10 cellular contexts compared by ENCODE assay signal in genomic region chr3:186985713-186986364, GRCh38. TPM values are rescaled to one million over a fixed set of nuclear protein-coding genes. Genes with fewer than 3 reads are reported as not detected.
DNase-seq lines count a peak whose midpoint lies in the region; ATAC-seq, FAIRE-seq and TF ChIP-seq lines count a peak whose summit lies in the region.
"Had no signal": no experiment of that assay in that cellular context is flagged by ENCODE, and none has a peak within 500 bp of the region (broad histone marks: within the 10 kb centered on the region; RNA-seq: fewer than 3 reads in every experiment).

No MANE protein-coding gene starts in this region.

- POLR2A ChIA-PET in K562 (lab: Yijun Ruan, JAX) = interaction anchor here (0.6 kb wide), 1 partner anchor 49 kb away, joined by 3 read pairs; no protein-coding TSS in a partner anchor

- no peak for TF ChIP-seq EP300 in K562 (IDR thresholded peaks at IDR 0.05; ENCODE audit: low read length)

- no peaks in the 10 kb centered on the region for H3K9me3 ChIP-seq in K562 (replicated peaks; ENCODE audit: control insufficient read depth, insufficient read depth, low read depth, low read length)
- H3K9me3 ChIP-seq: A549 had no signal

- TF ChIP-seq CTCF in K562 (IDR thresholded peaks at IDR 0.05 in 2 of 3, conservative IDR thresholded peaks at IDR 0.05 in 1 of 3; ENCODE audit: insufficient read depth in 2 of 3, low read depth in 1 of 3, low read length in 3 of 3) = no peak

- BruUV-seq in K562 (replicated peaks; lab: Mats Ljungman, UMichigan) = no TSS peak

- no peaks in the 10 kb centered on the region for H4K20me1 ChIP-seq in K562 (replicated peaks; ENCODE audit: control insufficient read depth, insufficient read depth, low read length)

- intact Hi-C loops in K562 (cut with micrococcal nuclease) = loop anchor here (5.0 kb wide), 2 partner anchors 41 to 116 kb away; no protein-coding TSS in a partner anchor

- H3K27ac ChIP-seq in K562 (ENCODE audit: extremely low read depth, low read depth, low read length) = peak overlapping the region; percentile 12; the same call in 1 of the 3 replicates
- H3K27ac ChIP-seq: A549 had no signal

- H3K27ac Mint-ChIP-seq in stimulated activated memory B cell treated with anti-CD40 and anti-IgM and Interleukin-4, amounts not matched to agents 10 μg/mL and 1 μg/mL and 100 μg/mL, for 72 hours = peak overlapping the region; percentile 96

- 21% methylated on average over 8 of the region's 12 CpGs for WGBS in K562 (ENCODE audit: insufficient coverage, low coverage, missing lambda C conversion rate)

- H3K27me3 ChIP-seq in K562 (ENCODE audit: control insufficient read depth in 2 of 2, insufficient read depth in 2 of 2, low read length in 2 of 2) = no peaks in the 10 kb centered on the region

- H3K4me3 ChIP-seq in K562 = no peak overlapping the region
- H3K4me3 ChIP-seq: A549 had no signal

- no peak for TF ChIP-seq POLR2A in K562 (conservative IDR thresholded peaks at IDR 0.05)

- H3K9me3 Mint-ChIP-seq in stimulated activated memory B cell treated with anti-CD40 and anti-IgM and Interleukin-4, amounts not matched to agents 10 μg/mL and 1 μg/mL and 100 μg/mL, for 72 hours = no peaks in the 10 kb centered on the region

- no peak for TF ChIP-seq RAD21 in K562 (CRISPR knock-in tag; conservative IDR thresholded peaks at IDR 0.05 in 1 of 2, IDR thresholded peaks at IDR 0.05 in 1 of 2)

- no peak overlapping the region for H2AFZ ChIP-seq in K562 (ENCODE audit: low read depth, low read length)

- no peaks in the 10 kb centered on the region for H3K9me1 ChIP-seq in K562 (ENCODE audit: control insufficient read depth, insufficient read depth, low read length)

- peaks cover 65% of the 10 kb centered on the region; the same call in 2 of the 3 replicates for H3K36me3 ChIP-seq in K562 (ENCODE audit: control insufficient read depth, insufficient read depth, low read length)

- H3K9ac ChIP-seq in K562 (ENCODE audit: insufficient read depth in 1 of 2, low read depth in 2 of 2, low read length in 2 of 2) = no peak overlapping the region

- DNase-seq in NCI-H82 (lab: John Stamatoyannopoulos, UW) = peak; percentile 54
- DNase-seq in NCI-H82 treated with DMSO at 0.1 percent for 48 hours (lab: John Stamatoyannopoulos, UW; ENCODE audit: unreplicated experiment) = no peak
- DNase-seq in K562 (ENCODE audit: extremely low read depth in 1 of 4, low spot score in 3 of 4) = peak in 1 of 4 experiments; percentile 30
- no peak for DNase-seq in NK-92 (lab: John Stamatoyannopoulos, UW; ENCODE audit: unreplicated experiment)
- no peak for DNase-seq in stimulated activated naive CD8-positive, alpha-beta T cell treated with anti-CD3 and anti-CD28 coated beads, Interleukin-15, Interleukin-2, amounts not matched to agents 100 U/mL and 50 U/mL, for 24 hours
- DNase-seq in DMS153 treated with DMSO at 0.1 percent for 48 hours (lab: John Stamatoyannopoulos, UW; ENCODE audit: unreplicated experiment) = no peak

- peaks cover 89% of the 10 kb centered on the region for H3K4me1 Mint-ChIP-seq in stimulated activated memory B cell treated with anti-CD40 and anti-IgM and Interleukin-4, amounts not matched to agents 10 μg/mL and 1 μg/mL and 100 μg/mL, for 72 hours

- peaks cover 12% of the 10 kb centered on the region; the same call in 1 of the 3 replicates for H3K79me2 ChIP-seq in K562 (ENCODE audit: control insufficient read depth, insufficient read depth, low read length)

- peak; percentile 70 for FAIRE-seq in K562 (lab: Jason Lieb, UNC)
- FAIRE-seq: A549, endometrium had no signal

- peaks cover 53% of the 10 kb centered on the region for H3K36me3 Mint-ChIP-seq in stimulated activated memory B cell treated with anti-CD40 and anti-IgM and Interleukin-4, amounts not matched to agents 10 μg/mL and 1 μg/mL and 100 μg/mL, for 72 hours

- no peak overlapping the region for H3K4me2 ChIP-seq in K562 (ENCODE audit: insufficient read depth, low read length)
- H3K4me2 ChIP-seq: A549 had no signal

- H3K4me1 ChIP-seq in K562 (replicated peaks in 1 of 2; ENCODE audit: control insufficient read depth in 2 of 2, insufficient read depth in 2 of 2, low read length in 2 of 2) = peaks cover 12 to 30% of the 10 kb centered on the region in 2 experiments

- ATAC-seq in HG03175 (IDR thresholded peaks at IDR 0.05; ENCODE audit: unreplicated experiment) = peak; percentile 41
- ATAC-seq in K562 = peak; percentile 21
- peak; percentile 89 for ATAC-seq in stimulated activated memory B cell treated with anti-CD40 and anti-IgM and Interleukin-4, amounts not matched to agents 10 μg/mL and 1 μg/mL and 100 μg/mL, for 72 hours
- ATAC-seq in stimulated activated naive CD8-positive, alpha-beta T cell treated with anti-CD3 and anti-CD28 coated beads, Interleukin-15, Interleukin-2, amounts not matched to agents 100 U/mL and 50 U/mL, for 24 hours = no peak
- ATAC-seq: A549 had no signal

- H3K4me3 Mint-ChIP-seq in stimulated activated memory B cell treated with anti-CD40 and anti-IgM and Interleukin-4, amounts not matched to agents 10 μg/mL and 1 μg/mL and 100 μg/mL, for 72 hours = peak overlapping the region; percentile 33

- CTCF ChIA-PET in K562 (lab: Yijun Ruan, JAX; ENCODE audit: low intra/inter-chr PET ratio) = no interaction called here

- no peaks in the 10 kb centered on the region for H3K27me3 Mint-ChIP-seq in stimulated activated memory B cell treated with anti-CD40 and anti-IgM and Interleukin-4, amounts not matched to agents 10 μg/mL and 1 μg/mL and 100 μg/mL, for 72 hours

- in situ Hi-C loops in K562 (cut with MboI) = no loop called here

TF ChIP-seq in K562, 482 proteins besides CTCF, POLR2A, EP300 and RAD21 (continues in another document):
- TF ChIP-seq RCOR1 (IDR thresholded peaks at IDR 0.05; ENCODE audit: borderline replicate concordance in 1 of 2, low read depth in 2 of 2, low read length in 2 of 2) = peak; percentile 80 to 91; a peak in 3 of 4 replicates
- TF ChIP-seq ELF4 (CRISPR knock-in tag; IDR thresholded peaks at IDR 0.05) = 0 out of 2 replicates have a peak, but pooled peaks have one; percentile 33
- peak; percentile 37 for TF ChIP-seq CXXC5 (CRISPR knock-in tag; IDR thresholded peaks at IDR 0.05)
- TF ChIP-seq RB1 (IDR thresholded peaks at IDR 0.05; ENCODE audit: low read depth) = no peak
- no peak for TF ChIP-seq ZNF184 (CRISPR knock-in tag; IDR thresholded peaks at IDR 0.05)
- 0 out of 2 replicates have a peak, but pooled peaks have one; percentile 27 for TF ChIP-seq ATF7 (IDR thresholded peaks at IDR 0.05)
- peak; percentile 43; the same call in 1 of the 2 replicates for TF ChIP-seq FOXM1 (IDR thresholded peaks at IDR 0.05; ENCODE audit: low read depth)
- no peak for TF ChIP-seq FOXM1 (CRISPR knock-in tag; IDR thresholded peaks at IDR 0.05; ENCODE audit: low read depth)
- peak; percentile 75 for TF ChIP-seq TEAD4 (IDR thresholded peaks at IDR 0.05; ENCODE audit: low read length)
- no peak for TF ChIP-seq TEAD4 (CRISPR knock-in tag; IDR thresholded peaks at IDR 0.05; ENCODE audit: borderline replicate concordance)
- no peak for TF ChIP-seq HNRNPK (IDR thresholded peaks at IDR 0.05; ENCODE audit: low read depth, low read length, poor library complexity, severe bottlenecking)
- no peak for TF ChIP-seq RBM25 (IDR thresholded peaks at IDR 0.05; ENCODE audit: low read depth, low read length, severe bottlenecking)
- TF ChIP-seq SRSF3 (IDR thresholded peaks at IDR 0.05; ENCODE audit: insufficient read depth, low read length) = no peak
- TF ChIP-seq CCNT2 (IDR thresholded peaks at IDR 0.05; ENCODE audit: borderline replicate concordance, extremely low read depth, insufficient read length, low read depth, low read length) = peak; percentile 32
- TF ChIP-seq SMARCB1 (IDR thresholded peaks at IDR 0.05; ENCODE audit: insufficient read length, low read depth) = no peak

RNA-seq across cellular contexts. Expression of gene ST6GAL1, which starts 55.5 kb away (rescaled TPM):
- 401 and 438 TPM in 2 replicates for total RNA-seq in K562 (2011; cell fraction: chromatin; rRNA removed; ENCODE audit: low replicate concordance)
- 288 and 318 TPM in 2 replicates for total RNA-seq in K562 (2011; cell fraction: nucleolus; rRNA removed)
- 391 and 510 TPM in 2 replicates for total RNA-seq in K562 (2011; cell fraction: nucleoplasm; rRNA removed)
- total RNA-seq in K562 (2014; rRNA removed) (57.1 and 57.4 TPM in 2 replicates), K562 (2014; rRNA removed; fragmentation: Illumina TruSeq; extraction: Trizol) (71.0 and 79.0 TPM in 2 replicates), K562 (2015; rRNA removed; fragmentation: Illumina TruSeq; extraction: Trizol) (39.3 and 42.3 TPM in 2 replicates), K562 (2021) (114 and 135 TPM in 2 replicates)
- polyA plus RNA-seq in K562 (2011; rRNA removed) (93.3 and 144 TPM in 2 replicates), K562 (2014; fragmentation: Illumina TruSeq; extraction: Trizol) (108 and 145 TPM in 2 replicates), K562 (2014; fragmentation: Nextera tagmentation; extraction: Ambion mirVana) (10 to 100 TPM; 31.9 to 43.0 TPM), K562 (2014; rRNA removed) (74.1 and 80.6 TPM in 2 replicates)
- polyA plus RNA-seq in K562 (2011; cell fraction: cytosol; rRNA removed) = 75.4 and 100 TPM in 2 replicates
- polyA plus RNA-seq in K562 (2011; cell fraction: nucleus; rRNA removed) = 62.0 and 106 TPM in 2 replicates
- polyA plus RNA-seq in K562 (2012) = 65.3 and 96.3 TPM in 2 replicates
- 163 and 272 TPM in 2 replicates for polyA minus RNA-seq in K562 (2011; rRNA and poly(A)+ RNA removed)
- polyA minus RNA-seq in K562 (2011; cell fraction: cytosol; rRNA and poly(A)+ RNA removed) = 58.4 and 107 TPM in 2 replicates
- 86.4 and 113 TPM in 2 replicates for polyA minus RNA-seq in K562 (2011; cell fraction: nucleus; rRNA and poly(A)+ RNA removed)
